Comparison of ENCODE assay signal across 10 cellular contexts in genomic region chr17:45319239-45319703, GRCh38. TPM values are rescaled to one million over a fixed set of nuclear protein-coding genes. Genes with fewer than 3 reads are reported as not detected.
A peak's percentile ranks its signal among the peaks of the same experiment; 100 is the strongest.
DNase-seq lines count a peak whose midpoint lies in the region; ATAC-seq and TF ChIP-seq lines count a peak whose summit lies in the region.
"Had no signal": no experiment of that assay in that cellular context is flagged by ENCODE, and none has a peak within 500 bp of the region (broad histone marks: within the 10 kb centered on the region; RNA-seq: fewer than 3 reads in every experiment).

No MANE protein-coding gene starts in this region.

- H3K4me3 Mint-ChIP-seq in Caco-2 (ENCODE audit: unreplicated experiment) (peak overlapping the region; percentile 6), neural crest cell (peak overlapping the region; percentile 72)
- H3K4me3 Mint-ChIP-seq: memory B cell had no signal

- TF ChIP-seq POLR2A in NB4 (IDR thresholded peaks at IDR 0.05; ENCODE audit: extremely low read depth, insufficient read length), result no peak

- H3K27ac Mint-ChIP-seq in Caco-2 (ENCODE audit: unreplicated experiment) (no peak overlapping the region), neural crest cell (ENCODE audit: unreplicated experiment) (no peak overlapping the region)
- H3K27ac Mint-ChIP-seq: memory B cell had no signal

- H3K36me3 Mint-ChIP-seq in Caco-2 (ENCODE audit: insufficient read depth, unreplicated experiment) (peaks cover 13% of the 10 kb centered on the region), neural crest cell (ENCODE audit: low read depth) (no peaks in the 10 kb centered on the region)

- H3K36me3 ChIP-seq in Caco-2 (ENCODE audit: control insufficient read depth, insufficient read depth, low read length), result no peaks in the 10 kb centered on the region

- intact Hi-C loops in Caco-2 (cut with micrococcal nuclease; ENCODE audit: unreplicated experiment), result no loop called here

- TF ChIP-seq CTCF in Caco-2 (IDR thresholded peaks at IDR 0.05; ENCODE audit: insufficient read depth in 1 of 2, low read depth in 1 of 2, low read length in 1 of 2, severe bottlenecking in 1 of 2, unreplicated experiment in 1 of 2) (no peak), NB4 (IDR thresholded peaks at IDR 0.05; ENCODE audit: low read depth, low read length) (no peak), choroid plexus epithelial cell (conservative IDR thresholded peaks at IDR 0.05; ENCODE audit: low read depth, low read length) (no peak), neural crest cell (conservative IDR thresholded peaks at IDR 0.05) (no peak)

- H3K9me3 Mint-ChIP-seq in Caco-2 (ENCODE audit: unreplicated experiment) (no peaks in the 10 kb centered on the region), neural crest cell (no peaks in the 10 kb centered on the region)
- H3K9me3 Mint-ChIP-seq: memory B cell had no signal

- no peak for DNase-seq in Caco-2
- DNase-seq in NB4 (ENCODE audit: low read depth), result peak; percentile 35
- DNase-seq in choroid plexus epithelial cell (ENCODE audit: low read depth), result peak; percentile 52
- DNase-seq in neural crest cell (ENCODE audit: low read depth, low spot score), result no peak
- no peak for DNase-seq in NOMO-1 treated with DMSO at 0.1 percent for 48 hours (lab: John Stamatoyannopoulos, UW; ENCODE audit: unreplicated experiment)
- no peak for DNase-seq in OCI-M2 (lab: John Stamatoyannopoulos, UW; ENCODE audit: unreplicated experiment)

- no peaks in the 10 kb centered on the region for H3K27me3 ChIP-seq in Caco-2 (replicated peaks; ENCODE audit: control insufficient read depth, insufficient read depth, low read length)

- CTCF ChIA-PET in Caco-2 (lab: Charles Lee), result interaction anchor here (0.6 kb wide), 1 partner anchor 13 kb away, joined by 3 read pairs; no protein-coding TSS in a partner anchor

- H3K4me1 Mint-ChIP-seq in Caco-2 (ENCODE audit: low read depth, unreplicated experiment), result peaks cover 36% of the 10 kb centered on the region
- H3K4me1 Mint-ChIP-seq in neural crest cell, result peaks cover 33% of the 10 kb centered on the region

- H3K27me3 Mint-ChIP-seq in Caco-2 (ENCODE audit: insufficient read depth, unreplicated experiment), result no peaks in the 10 kb centered on the region
- no peaks in the 10 kb centered on the region for H3K27me3 Mint-ChIP-seq in neural crest cell (ENCODE audit: low read depth)

- peaks cover 25% of the 10 kb centered on the region for H3K4me1 ChIP-seq in Caco-2

- no peaks in the 10 kb centered on the region for H3K9me3 ChIP-seq in Caco-2

- H3K4me3 ChIP-seq in Caco-2 (ENCODE audit: low read depth, low read length), result no peak overlapping the region
- no peak overlapping the region for H3K4me3 ChIP-seq in NB4 (ENCODE audit: low read depth, low read length)
- H3K4me3 ChIP-seq in choroid plexus epithelial cell (ENCODE audit: low read depth, low read length), result no peak overlapping the region

- no peak for ATAC-seq in HG02981 (IDR thresholded peaks at IDR 0.05; ENCODE audit: unreplicated experiment)
- ATAC-seq in GM21576 (IDR thresholded peaks at IDR 0.05; ENCODE audit: unreplicated experiment), result no peak

- BruUV-seq in Caco-2 (replicated peaks; lab: Mats Ljungman, UMichigan), result no TSS peak

- POLR2A ChIA-PET in Caco-2 (lab: Charles Lee), result interaction anchor here (0.6 kb wide), 2 partner anchors 83 to 91 kb away, joined by 3 to 4 read pairs; no protein-coding TSS in a partner anchor

RNA-seq across cellular contexts. Expression of gene MAP3K14, which starts 2.5 kb away (rescaled TPM):
- total RNA-seq in Caco-2 (2022) (10.0 and 11.7 TPM in 2 replicates), neural crest cell (9.6 and 11.5 TPM in 2 replicates)

RNA-seq across cellular contexts. Expression of gene SPATA32, which starts 57.4 kb away (rescaled TPM):
- not detected in 2 replicates for total RNA-seq in Caco-2 (2022)
- total RNA-seq in neural crest cell, result 0.23 and 0.25 TPM in 2 replicates
- total RNA-seq: cardiac septum had no signal

Comparison
In these comparisons a context has a peak if more than half of its experiments do, and no peak if none do; other contexts are left out.
1. DNase-seq: peak in NB4 (single experiment) and choroid plexus epithelial cell (single experiment); none in Caco-2 (0 of 2), neural crest cell (single experiment), NOMO-1 treated with DMSO at 0.1 percent for 48 hours (single experiment) and OCI-M2 (single experiment).